38 cellular contexts compared by ENCODE assay signal in genomic region chrX:129594781-129595180, GRCh38. TPM values are rescaled to one million over a fixed set of nuclear protein-coding genes. Genes with fewer than 3 reads are reported as not detected.
"Had no signal": no experiment of that assay in that cellular context is flagged by ENCODE, and none has a peak within 500 bp of the region (broad histone marks: within the 10 kb centered on the region; RNA-seq: fewer than 3 reads in every experiment).

No MANE protein-coding gene starts in this region.

- H3K9me3 ChIP-seq: adrenal gland, body of pancreas, breast epithelium had no signal

- H3K27me3 ChIP-seq: adrenal gland, body of pancreas, brain microvascular endothelial cell, cardiac muscle cell had no signal

- FAIRE-seq: TTC549 had no signal

- H3K4me3 ChIP-seq: adrenal gland, body of pancreas, breast epithelium, cardiac muscle cell had no signal

- H3K27me3 Mint-ChIP-seq: activated B cell treated with CpG ODN at 0.5 μM for 24 hours; activated CD4-positive, alpha-beta memory T cell treated with anti-CD3 and anti-CD28 coated beads, Interleukin-2, amount 10 ng/mL, durations not matched to agents 7 days and 5 days; activated CD4-positive, alpha-beta T cell treated with anti-CD3 and anti-CD28 coated beads, Interleukin-2, amount 10 ng/mL, durations not matched to agents 24 days and 14 days; activated naive CD8-positive, alpha-beta T cell treated with anti-CD3 and anti-CD28 coated beads for 36 hours; activated T-helper 17 cell treated with anti-CD3 and anti-CD28 coated beads, Interleukin-2, amount 50 U/mL, for 72 hours had no signal

- H3K27ac ChIP-seq: adrenal gland, body of pancreas, brain microvascular endothelial cell, breast epithelium, cardiac muscle cell, VCaP had no signal

- H3K36me3 ChIP-seq: breast epithelium had no signal

- H3K36me3 Mint-ChIP-seq: activated naive CD4-positive, alpha-beta T cell treated with anti-CD3 and anti-CD28 coated beads, Interleukin-2, amount 50 U/mL, for 72 hours; activated naive CD8-positive, alpha-beta T cell treated with anti-CD3 and anti-CD28 coated beads for 36 hours had no signal

- H3K4me1 Mint-ChIP-seq: activated B cell treated with CpG ODN at 0.5 μM for 24 hours; activated CD4-positive, alpha-beta T cell treated with anti-CD3 and anti-CD28 coated beads, Interleukin-2, amount 10 ng/mL, durations not matched to agents 24 days and 14 days; activated naive CD8-positive, alpha-beta T cell treated with anti-CD3 and anti-CD28 coated beads for 36 hours; activated T-helper 17 cell treated with anti-CD3 and anti-CD28 coated beads, Interleukin-2, amount 50 U/mL, for 72 hours had no signal

- H3K27ac Mint-ChIP-seq: activated B cell treated with CpG ODN at 0.5 μM for 24 hours; activated CD4-positive, alpha-beta memory T cell treated with anti-CD3 and anti-CD28 coated beads, Interleukin-2, amount 10 ng/mL, durations not matched to agents 7 days and 5 days; activated CD4-positive, alpha-beta T cell treated with anti-CD3 and anti-CD28 coated beads, Interleukin-2, amount 10 ng/mL, durations not matched to agents 24 days and 14 days; activated CD8-positive, alpha-beta T cell treated with anti-CD3 and anti-CD28 coated beads, Interleukin-2, amount 10 ng/mL, durations not matched to agents 7 days and 5 days; activated naive CD4-positive, alpha-beta T cell treated with anti-CD3 and anti-CD28 coated beads for 36 hours; activated naive CD4-positive, alpha-beta T cell treated with anti-CD3 and anti-CD28 coated beads, Interleukin-2, amount 50 U/mL, for 72 hours; activated naive CD8-positive, alpha-beta T cell treated with anti-CD3 and anti-CD28 coated beads for 36 hours; activated T-cell treated with anti-CD3 and anti-CD28 coated beads, Interleukin-2, amount 50 U/mL, for 72 hours; activated T-helper 1 cell treated with anti-CD3 and anti-CD28 coated beads, Interleukin-12 subunit alpha, Interleukin-12 subunit beta, Interleukin-2, Interleukin-4 antibody, amounts not matched to agents 30 ng/mL and 10 ng/mL and 1 ng/mL, durations not matched to agents 14 hours and 24 hours and 36 hours; activated T-helper 17 cell treated with anti-CD3 and anti-CD28 coated beads, Interleukin-2, amount 50 U/mL, for 72 hours; T-helper 1 cell treated with Interleukin-12 subunit alpha and Interleukin-12 subunit beta and Interleukin-4 antibody, amounts not matched to agents 30 μg/mL and 1 μg/mL, for 36 hours; T-helper 2 cell treated with Interferon-gamma antibody and Interleukin-4, amounts not matched to agents 5 μg/mL and 100 μg/mL, for 36 hours had no signal

- H3K9me3 Mint-ChIP-seq: activated B cell treated with CpG ODN at 0.5 μM for 24 hours; activated CD4-positive, alpha-beta memory T cell treated with anti-CD3 and anti-CD28 coated beads, Interleukin-2, amount 10 ng/mL, durations not matched to agents 7 days and 5 days; activated CD4-positive, alpha-beta T cell treated with anti-CD3 and anti-CD28 coated beads, Interleukin-2, amount 10 ng/mL, durations not matched to agents 24 days and 14 days; activated naive CD4-positive, alpha-beta T cell treated with anti-CD3 and anti-CD28 coated beads for 36 hours; activated naive CD4-positive, alpha-beta T cell treated with anti-CD3 and anti-CD28 coated beads, Interleukin-2, amount 50 U/mL, for 72 hours; activated naive CD8-positive, alpha-beta T cell treated with anti-CD3 and anti-CD28 coated beads for 36 hours; activated T-cell treated with anti-CD3 and anti-CD28 coated beads, Interleukin-2, amount 50 U/mL, for 4 hours; activated T-cell treated with anti-CD3 and anti-CD28 coated beads, Interleukin-2, amount 50 U/mL, for 72 hours; activated T-helper 1 cell treated with anti-CD3 and anti-CD28 coated beads, Interleukin-12 subunit alpha, Interleukin-12 subunit beta, Interleukin-2, Interleukin-4 antibody, amounts not matched to agents 30 ng/mL and 10 ng/mL and 1 ng/mL, durations not matched to agents 14 hours and 24 hours and 36 hours; activated T-helper 17 cell treated with anti-CD3 and anti-CD28 coated beads, Interleukin-2, amount 50 U/mL, for 72 hours; T-helper 1 cell treated with Interleukin-12 subunit alpha and Interleukin-12 subunit beta and Interleukin-4 antibody, amounts not matched to agents 30 μg/mL and 1 μg/mL, for 36 hours; T-helper 2 cell treated with Interferon-gamma antibody and Interleukin-4, amounts not matched to agents 5 μg/mL and 100 μg/mL, for 36 hours had no signal

- H3K4me3 Mint-ChIP-seq: activated B cell treated with CpG ODN at 0.5 μM for 24 hours; activated CD4-positive, alpha-beta memory T cell treated with anti-CD3 and anti-CD28 coated beads, Interleukin-2, amount 10 ng/mL, durations not matched to agents 7 days and 5 days; activated CD4-positive, alpha-beta T cell treated with anti-CD3 and anti-CD28 coated beads, Interleukin-2, amount 10 ng/mL, durations not matched to agents 24 days and 14 days; activated CD8-positive, alpha-beta T cell treated with anti-CD3 and anti-CD28 coated beads, Interleukin-2, amount 10 ng/mL, durations not matched to agents 7 days and 5 days; activated naive CD4-positive, alpha-beta T cell treated with anti-CD3 and anti-CD28 coated beads for 36 hours; activated naive CD8-positive, alpha-beta T cell treated with anti-CD3 and anti-CD28 coated beads for 36 hours; activated T-cell treated with anti-CD3 and anti-CD28 coated beads, Interleukin-2, amount 50 U/mL, for 4 hours; activated T-cell treated with anti-CD3 and anti-CD28 coated beads, Interleukin-2, amount 50 U/mL, for 72 hours; activated T-helper 1 cell treated with anti-CD3 and anti-CD28 coated beads, Interleukin-12 subunit alpha, Interleukin-12 subunit beta, Interleukin-2, Interleukin-4 antibody, amounts not matched to agents 30 ng/mL and 10 ng/mL and 1 ng/mL, durations not matched to agents 14 hours and 24 hours and 36 hours; activated T-helper 17 cell treated with anti-CD3 and anti-CD28 coated beads, Interleukin-2, amount 50 U/mL, for 72 hours; T-helper 1 cell treated with Interleukin-12 subunit alpha and Interleukin-12 subunit beta and Interleukin-4 antibody, amounts not matched to agents 30 μg/mL and 1 μg/mL, for 36 hours; T-helper 2 cell treated with Interferon-gamma antibody and Interleukin-4, amounts not matched to agents 5 μg/mL and 100 μg/mL, for 36 hours had no signal

- ATAC-seq: activated CD8-positive, alpha-beta T cell treated with anti-CD3 and anti-CD28 coated beads, Interleukin-2, amount 10 ng/mL, durations not matched to agents 7 days and 5 days; activated naive CD4-positive, alpha-beta T cell treated with anti-CD3 and anti-CD28 coated beads, Interleukin-2, amount 50 U/mL, for 72 hours; activated T-cell treated with anti-CD3 and anti-CD28 coated beads, Interleukin-2, amount 50 U/mL, for 4 hours; activated T-cell treated with anti-CD3 and anti-CD28 coated beads, Interleukin-2, amount 50 U/mL, for 72 hours; activated T-helper 17 cell treated with anti-CD3 and anti-CD28 coated beads, Interleukin-2, amount 50 U/mL, for 72 hours; body of pancreas had no signal

- H3K4me1 ChIP-seq: adrenal gland, body of pancreas, breast epithelium had no signal

- DNase-seq: activated B cell treated with CpG ODN at 0.5 μM for 24 hours; activated CD4-positive, alpha-beta memory T cell treated with anti-CD3 and anti-CD28 coated beads, Interleukin-2, amount 10 ng/mL, durations not matched to agents 7 days and 5 days; activated CD4-positive, alpha-beta T cell treated with anti-CD3 and anti-CD28 coated beads for 4 hours; activated CD4-positive, alpha-beta T cell treated with anti-CD3 and anti-CD28 coated beads, Interleukin-2, amount 10 ng/mL, durations not matched to agents 24 days and 14 days; activated CD4-positive, alpha-beta T cell treated with anti-CD3 and anti-CD28 coated beads, Interleukin-2, amount 50 U/mL, for 1 hour; activated CD4-positive, alpha-beta T cell treated with anti-CD3 and anti-CD28 coated beads, Interleukin-2, amount 50 U/mL, for 4 hours; activated CD4-positive, CD25-positive, alpha-beta regulatory T cell treated with anti-CD3 and anti-CD28 coated beads, Interleukin-2, amount 50 U/mL, for 72 hours; activated CD8-positive, alpha-beta memory T cell treated with anti-CD3 and anti-CD28 coated beads for 24 hours; activated CD8-positive, alpha-beta memory T cell treated with anti-CD3 and anti-CD28 coated beads, Interleukin-2, amount 50 U/mL, for 4 hours; activated CD8-positive, alpha-beta T cell treated with anti-CD3 and anti-CD28 coated beads, Interleukin-2, amount 10 ng/mL, durations not matched to agents 7 days and 5 days; activated effector memory CD4-positive, alpha-beta T cell treated with anti-CD3 and anti-CD28 coated beads, Interleukin-2, amount 50 U/mL, for 16 hours; activated gamma-delta T cell treated with Interleukin-2 at 50 U/mL for 16 hours; activated naive CD4-positive, alpha-beta T cell; activated naive CD4-positive, alpha-beta T cell treated with anti-CD3 and anti-CD28 coated beads for 36 hours; activated naive CD4-positive, alpha-beta T cell treated with anti-CD3 and anti-CD28 coated beads, Interleukin-2, amount 50 U/mL, for 16 hours; activated naive CD8-positive, alpha-beta T cell treated with anti-CD3 and anti-CD28 coated beads for 36 hours; activated T-cell treated with anti-CD3 and anti-CD28 coated beads for 4 hours; activated T-cell treated with anti-CD3 and anti-CD28 coated beads, Interleukin-2, amount 50 U/mL, for 1 hour; activated T-cell treated with anti-CD3 and anti-CD28 coated beads, Interleukin-2, amount 50 U/mL, for 4 hours; activated T-cell treated with anti-CD3 and anti-CD28 coated beads, Interleukin-2, amount 50 U/mL, for 72 hours; adrenal gland; amniotic stem cell; aorta; body of pancreas; brain microvascular endothelial cell; central memory CD4-positive, alpha-beta T cell; T-helper 1 cell; T-helper 2 cell; T-helper 9 cell had no signal

RNA-seq across cellular contexts. Expression of gene APLN, which starts 60.0 kb away (rescaled TPM):
- total RNA-seq: activated B cell treated with CpG ODN at 0.5 μM for 24 hours, body of pancreas had no signal
